ENCODE assay signal across 7 cellular contexts in the genomic region with DNA sequence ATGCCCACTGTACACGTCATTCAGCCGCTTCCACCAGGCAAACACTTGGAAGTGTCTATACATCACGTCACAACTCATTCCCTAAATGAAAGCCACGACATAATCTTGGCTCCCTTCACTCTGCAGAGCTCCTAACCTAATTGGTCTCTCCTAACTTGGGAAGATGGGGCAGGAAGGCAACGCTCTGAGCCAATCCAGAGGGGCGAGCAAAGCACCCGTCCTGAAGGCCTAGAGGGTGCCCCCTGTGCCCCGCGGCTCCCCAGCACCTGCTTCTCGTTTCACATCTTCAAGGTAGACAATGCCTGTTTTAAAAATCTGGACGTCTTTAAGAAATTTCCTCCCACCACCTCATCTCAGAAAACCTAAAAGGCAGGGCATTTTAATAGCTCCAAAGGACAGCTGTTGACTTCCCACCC. TPM values are rescaled to one million over a fixed set of nuclear protein-coding genes. Genes with fewer than 3 reads are reported as not detected.
DNase-seq lines count a peak whose midpoint lies in the region; TF ChIP-seq lines count a peak whose summit lies in the region.

No MANE protein-coding gene starts in this region.

- H3K9ac ChIP-seq in GM23248 = peak overlapping the region; percentile 84
- peak overlapping the region; percentile 88 for H3K9ac ChIP-seq in neuronal stem cell (ENCODE audit: low read depth, low read length, poor library complexity)

- no peaks in the 10 kb centered on the region for H4K20me1 ChIP-seq in GM23248 (ENCODE audit: insufficient read depth)

- H3K9me3 ChIP-seq in GM23248 (ENCODE audit: low read depth) = no peaks in the 10 kb centered on the region
- no peaks in the 10 kb centered on the region for H3K9me3 ChIP-seq in SJCRH30 (replicated peaks)
- H3K9me3 ChIP-seq in esophagus squamous epithelium = no peaks in the 10 kb centered on the region
- peaks cover 0 to 1% of the 10 kb centered on the region in 2 donors for H3K9me3 ChIP-seq in neuronal stem cell (replicated peaks in 1 of 2; ENCODE audit: control insufficient read depth in 2 of 2, insufficient read depth in 1 of 2, low read depth in 1 of 2, low read length in 2 of 2)

- no peak overlapping the region for H2BK15ac ChIP-seq in neuronal stem cell (ENCODE audit: low read length)

- peak; percentile 62 for DNase-seq in GM23248
- DNase-seq in SJCRH30 = peak in 1 of 2 experiments; percentile 33
- DNase-seq in esophagus squamous epithelium (lab: John Stamatoyannopoulos, UW) = no peak
- DNase-seq in neuronal stem cell (ENCODE audit: low spot score) = no peak
- DNase-seq in stimulated activated naive CD4-positive, alpha-beta T cell treated with Interleukin-2 at 50 U/mL for 16 hours (lab: John Stamatoyannopoulos, UW) = no peak
- no peak for DNase-seq in DMS114 treated with DMSO at 0.1 percent for 48 hours (lab: John Stamatoyannopoulos, UW; ENCODE audit: unreplicated experiment)
- no peak for DNase-seq in epidermal melanocyte (ENCODE audit: insufficient read length, low spot score)

- no peak overlapping the region for H4K8ac ChIP-seq in neuronal stem cell (ENCODE audit: low read depth, low read length)

- no peak overlapping the region for H3K14ac ChIP-seq in neuronal stem cell (ENCODE audit: low read length)

- H3K4ac ChIP-seq in neuronal stem cell (ENCODE audit: low read length) = no peak overlapping the region

- H3K4me2 ChIP-seq in GM23248 (ENCODE audit: unreplicated experiment) (peak overlapping the region; percentile 100), neuronal stem cell (ENCODE audit: insufficient read depth, low read length, poor library complexity, severe bottlenecking) (peak overlapping the region; percentile 86)

- H2BK5ac ChIP-seq in neuronal stem cell (ENCODE audit: low read length) = no peak overlapping the region

- peak overlapping the region; percentile 77 for H3K23ac ChIP-seq in neuronal stem cell (ENCODE audit: low read depth, low read length, poor library complexity)

- H3K4me3 ChIP-seq in GM23248 (peak overlapping the region; percentile 95), SJCRH30 (peak overlapping the region; percentile 85), esophagus squamous epithelium (peak overlapping the region; percentile 48 to 89 (median 74)), neuronal stem cell (ENCODE audit: low read length in 2 of 2) (peak overlapping the region; percentile 61 to 84)

- H3K36me3 ChIP-seq in GM23248 (ENCODE audit: low read depth) (peaks cover 28% of the 10 kb centered on the region), SJCRH30 (peaks cover 47% of the 10 kb centered on the region), esophagus squamous epithelium (peaks cover 0 to 46% (median 0%) of the 10 kb centered on the region in 3 donors), neuronal stem cell (replicated peaks in 1 of 2; ENCODE audit: control insufficient read depth in 2 of 2, insufficient read depth in 2 of 2, low read length in 2 of 2) (peaks cover 8 to 48% of the 10 kb centered on the region in 2 donors)

- peaks cover 56% of the 10 kb centered on the region for H3K79me2 ChIP-seq in GM23248 (ENCODE audit: insufficient read depth)

- no peak overlapping the region for H2AK5ac ChIP-seq in neuronal stem cell (ENCODE audit: low read depth, low read length)

- no peak overlapping the region for H2BK120ac ChIP-seq in neuronal stem cell (ENCODE audit: low read depth, low read length)

- H3K18ac ChIP-seq in neuronal stem cell (ENCODE audit: low read length) = no peak overlapping the region

- no peak for TF ChIP-seq POLR2A in esophagus squamous epithelium (IDR thresholded peaks at IDR 0.05)

- no peaks in the 10 kb centered on the region for H3K9me2 ChIP-seq in GM23248 (ENCODE audit: insufficient read depth)

- no peak overlapping the region for H2BK12ac ChIP-seq in neuronal stem cell (ENCODE audit: low read length)

- H3K4me1 ChIP-seq in GM23248 (ENCODE audit: insufficient read depth) (0 out of 2 replicates have a peak, but pooled peaks cover 9% of the 10 kb centered on the region), SJCRH30 (peaks cover 8% of the 10 kb centered on the region), esophagus squamous epithelium (peaks cover 6 to 34% (median 8%) of the 10 kb centered on the region in 3 donors), neuronal stem cell (ENCODE audit: control insufficient read depth in 2 of 2, insufficient read depth in 1 of 2, low read depth in 1 of 2, low read length in 2 of 2) (peaks cover 6 to 7% of the 10 kb centered on the region in 2 donors)

- H3K27me3 ChIP-seq in GM23248 (replicated peaks; ENCODE audit: insufficient read depth) = no peaks in the 10 kb centered on the region
- peaks cover 13% of the 10 kb centered on the region; the same call in 1 of the 2 replicates for H3K27me3 ChIP-seq in SJCRH30
- H3K27me3 ChIP-seq in esophagus squamous epithelium = no peaks in the 10 kb centered on the region
- H3K27me3 ChIP-seq in neuronal stem cell (ENCODE audit: control insufficient read depth in 3 of 3, insufficient read depth in 3 of 3, low read depth in 1 of 3, low read length in 3 of 3) = peaks cover 0 to 24% (median 0%) of the 10 kb centered on the region in 3 experiments

- no peak for TF ChIP-seq CTCF in esophagus squamous epithelium (IDR thresholded peaks at IDR 0.05)

- H3F3A ChIP-seq in GM23248 (ENCODE audit: insufficient read depth) = peaks cover 10% of the 10 kb centered on the region; the same call in 1 of the 2 replicates

- H3K27ac ChIP-seq in GM23248 (no peak overlapping the region), SJCRH30 (peak overlapping the region; percentile 20; the same call in 1 of the 2 replicates), esophagus squamous epithelium (peak overlapping the region in 3 of 4 donors; percentile 43 to 77 (median 61)), neuronal stem cell (replicated peaks; ENCODE audit: low read length) (no peak overlapping the region)

- intact Hi-C loops in esophagus squamous epithelium (cut with DNase I) = loop anchor here (5.0 kb wide), 1 partner anchor 175 kb away; no protein-coding TSS in a partner anchor

- H4K91ac ChIP-seq in neuronal stem cell (ENCODE audit: low read depth, low read length, poor library complexity) = no peak overlapping the region

- H3K79me1 ChIP-seq in neuronal stem cell (ENCODE audit: low read depth, low read length) = peaks cover 7% of the 10 kb centered on the region

- in situ Hi-C loops in GM23248 (cut with MboI) = no loop called here

- 2 to 3% methylated on average over 11 of the region's 11 CpGs for WGBS in GM23248 (ENCODE audit: low coverage in 1 of 2, low lambda C conversion rate in 2 of 2, missing lambda C conversion rate in 2 of 2), 2 experiments
- WGBS in esophagus squamous epithelium, 2 donors = 17 to 19% methylated on average over 5 to 10 of the region's 11 CpGs
- WGBS in neuronal stem cell (ENCODE audit: extremely low coverage in 2 of 2, insufficient read length in 2 of 2, insufficient replicate concordance in 1 of 2), 2 donors = no CpG with 5 or more reads among the region's 11 CpGs

- H2AFZ ChIP-seq in GM23248 (peak overlapping the region; percentile 70), neuronal stem cell (ENCODE audit: low read length) (peak overlapping the region; percentile 49)

RNA-seq across cellular contexts. Expression of a gene that starts 1.0 kb away (rescaled TPM):
- 13.2 and 16.6 TPM in 2 replicates for total RNA-seq in GM23248 (2014; rRNA removed; shearing (Covaris generic))
- 26.7 and 27.4 TPM in 2 replicates for polyA plus RNA-seq in GM23248 (2016; fragmentation: Nextera tagmentation; extraction: Ambion mirVana)
- total RNA-seq in SJCRH30 (2014; rRNA removed; shearing (Covaris generic)) = 73.4 and 77.7 TPM in 2 replicates
- total RNA-seq in esophagus squamous epithelium = 10 to 100 TPM; 22.3 to 32.8 (median 29.1) TPM
- polyA plus RNA-seq in neuronal stem cell (2013, experiment 1 of 2) = 62.4 TPM
- 63.2 TPM for polyA plus RNA-seq in neuronal stem cell (2013, experiment 2 of 2)

Comparison
In these comparisons a context has a peak if more than half of its experiments do, and no peak if none do; other contexts are left out.
1. H3K27ac ChIP-seq: peak in SJCRH30 (single experiment) and esophagus squamous epithelium (3 of 4); none in GM23248 (single experiment) and neuronal stem cell (single experiment).
2. Peak in every context shown above with its lines, with median percentiles within 50 percentile points of each other: H3K4me3 ChIP-seq.